12 cellular contexts compared by ENCODE assay signal in genomic region chr6:31474871-31475286, GRCh38. TPM values are rescaled to one million over a fixed set of nuclear protein-coding genes. Genes with fewer than 3 reads are reported as not detected.
A peak's percentile ranks its signal among the peaks of the same experiment; 100 is the strongest.
DNase-seq lines count a peak whose midpoint lies in the region; ATAC-seq, FAIRE-seq and TF ChIP-seq lines count a peak whose summit lies in the region.
"Had no signal": no experiment of that assay in that cellular context is flagged by ENCODE, and none has a peak within 500 bp of the region (broad histone marks: within the 10 kb centered on the region; RNA-seq: fewer than 3 reads in every experiment).

No MANE protein-coding gene starts in this region.

- POLR2A ChIA-PET in IMR-90 (lab: Charles Lee; ENCODE audit: unreplicated experiment), result no interaction called here

- H3K79me1 ChIP-seq in IMR-90 (ENCODE audit: low read depth in 1 of 2, low read length in 2 of 2), result no peaks in the 10 kb centered on the region

- H3K36me3 Mint-ChIP-seq in neural progenitor cell, result no peaks in the 10 kb centered on the region

- no peak overlapping the region for H2BK120ac ChIP-seq in IMR-90 (ENCODE audit: low read depth, low read length)

- no peak for FAIRE-seq in bronchial epithelial cell (lab: Jason Lieb, UNC)
- FAIRE-seq: GM18507 had no signal

- no peak overlapping the region for H3K56ac ChIP-seq in IMR-90 (ENCODE audit: extremely low read depth, insufficient read depth, low read length)

- H3K27ac ChIP-seq in DND-41 (ENCODE audit: low read length), result no peak overlapping the region
- no peak overlapping the region for H3K27ac ChIP-seq in IMR-90 (ENCODE audit: insufficient read depth, low read length)
- H3K27ac ChIP-seq in neural progenitor cell, result no peak overlapping the region
- no peak overlapping the region for H3K27ac ChIP-seq in dorsolateral prefrontal cortex

- peaks cover 20% of the 10 kb centered on the region for H3K27me3 Mint-ChIP-seq in neural progenitor cell (ENCODE audit: insufficient read depth, low read depth)

- H3K9me1 ChIP-seq in IMR-90 (ENCODE audit: insufficient read depth, low read length), result peaks cover 6% of the 10 kb centered on the region; the same call in 1 of the 2 replicates

- H3K4me2 ChIP-seq in DND-41 (ENCODE audit: insufficient read depth, low read length) (no peak overlapping the region), IMR-90 (ENCODE audit: low read depth, low read length) (no peak overlapping the region), neural progenitor cell (no peak overlapping the region)

- H2AFZ ChIP-seq in DND-41 (ENCODE audit: low read depth, low read length) (no peak overlapping the region), IMR-90 (replicated peaks; ENCODE audit: low read length, poor library complexity) (peak overlapping the region; percentile 7), neural progenitor cell (replicated peaks) (no peak overlapping the region)

- H3K4ac ChIP-seq in IMR-90 (ENCODE audit: low read depth, low read length), result no peak overlapping the region

- ATAC-seq in DND-41 (ENCODE audit: insufficient read depth, low read depth) (peak; percentile 44; the same call in 1 of the 3 replicates), IMR-90 (ENCODE audit: low read depth) (no peak), HG03439 (IDR thresholded peaks at IDR 0.05; ENCODE audit: unreplicated experiment) (no peak), HG03442 (IDR thresholded peaks at IDR 0.05; ENCODE audit: unreplicated experiment) (no peak)

- H3K9me3 Mint-ChIP-seq in neural progenitor cell, result no peaks in the 10 kb centered on the region

- H3K27me3 ChIP-seq in DND-41 (ENCODE audit: insufficient read depth, low read length, poor library complexity) (no peaks in the 10 kb centered on the region), IMR-90 (ENCODE audit: control insufficient read depth, insufficient read depth, low read length) (peaks cover 36% of the 10 kb centered on the region), bronchial epithelial cell (ENCODE audit: control insufficient read depth, insufficient read depth, low read length) (no peaks in the 10 kb centered on the region), neural progenitor cell (no peaks in the 10 kb centered on the region), dorsolateral prefrontal cortex (peaks cover 0 to 9% (median 0%) of the 10 kb centered on the region in 45 donors)

- no peak overlapping the region for H2BK20ac ChIP-seq in IMR-90 (ENCODE audit: low read depth, low read length)

- no peak for TF ChIP-seq RAD21 in IMR-90 (IDR thresholded peaks at IDR 0.05; ENCODE audit: low read length)

- H3K27ac Mint-ChIP-seq in neural progenitor cell, result no peak overlapping the region

- peaks cover 3% of the 10 kb centered on the region for H3K4me1 Mint-ChIP-seq in neural progenitor cell

- H4K20me1 ChIP-seq in DND-41 (ENCODE audit: insufficient read depth, low read length), result no peaks in the 10 kb centered on the region; the same call in 1 of the 2 replicates
- H4K20me1 ChIP-seq in IMR-90 (ENCODE audit: insufficient read depth, low read length), result no peaks in the 10 kb centered on the region; the same call in 1 of the 2 replicates
- no peaks in the 10 kb centered on the region for H4K20me1 ChIP-seq in neural progenitor cell (ENCODE audit: low read depth)

- no CpG with 5 or more reads among the region's 6 CpGs for WGBS in IMR-90 (ENCODE audit: extremely low coverage in 2 of 2, insufficient read length in 1 of 2), 2 experiments

- no peaks in the 10 kb centered on the region for H3K36me3 ChIP-seq in DND-41 (ENCODE audit: insufficient read depth, low read length)
- no peaks in the 10 kb centered on the region for H3K36me3 ChIP-seq in IMR-90 (ENCODE audit: control insufficient read depth, insufficient read depth, low read length)
- no peaks in the 10 kb centered on the region for H3K36me3 ChIP-seq in bronchial epithelial cell (ENCODE audit: control insufficient read depth, insufficient read depth, low read length)
- no peaks in the 10 kb centered on the region for H3K36me3 ChIP-seq in neural progenitor cell

- H3K79me2 ChIP-seq in DND-41 (ENCODE audit: insufficient read depth, low read length), result no peaks in the 10 kb centered on the region
- no peaks in the 10 kb centered on the region for H3K79me2 ChIP-seq in neural progenitor cell (ENCODE audit: low read depth)

- H2AK5ac ChIP-seq in IMR-90 (ENCODE audit: low read depth, low read length), result peak overlapping the region; percentile 15; the same call in 1 of the 2 replicates

- in situ Hi-C loops in IMR-90 (cut with MboI; ENCODE audit: low sequenced_read_pairs), result no loop called here

- no peak overlapping the region for H2BK15ac ChIP-seq in IMR-90 (ENCODE audit: low read depth, low read length)

- H3F3A ChIP-seq in neural progenitor cell (ENCODE audit: low read depth), result no peaks in the 10 kb centered on the region

- H4K8ac ChIP-seq in IMR-90 (ENCODE audit: low read depth in 2 of 2, low read length in 2 of 2), result no peak overlapping the region

- H3K14ac ChIP-seq in IMR-90 (replicated peaks; ENCODE audit: low read depth, low read length), result no peak overlapping the region

- H3K4me1 ChIP-seq in DND-41 (ENCODE audit: insufficient read depth, low read length), result no peaks in the 10 kb centered on the region
- no peaks in the 10 kb centered on the region for H3K4me1 ChIP-seq in IMR-90 (ENCODE audit: control insufficient read depth, insufficient read depth, low read length)
- H3K4me1 ChIP-seq in neural progenitor cell, result peaks cover 4% of the 10 kb centered on the region

- no peak overlapping the region for H4K5ac ChIP-seq in IMR-90 (ENCODE audit: low read depth, low read length)

- intact Hi-C loops in IMR-90 (cut with micrococcal nuclease) (loop anchor here (10.0 kb wide), 1 partner anchor 260 kb away; no protein-coding TSS in a partner anchor), dorsolateral prefrontal cortex (cut with DNase I) (no loop called here)

- no peak overlapping the region for H4K91ac ChIP-seq in IMR-90 (ENCODE audit: insufficient read depth, low read depth, low read length)

- no peak overlapping the region for H3K9ac ChIP-seq in DND-41 (ENCODE audit: low read depth, low read length)
- no peak overlapping the region for H3K9ac ChIP-seq in IMR-90 (ENCODE audit: low read depth, low read length)
- H3K9ac ChIP-seq in neural progenitor cell, result no peak overlapping the region

- H3K18ac ChIP-seq in IMR-90 (ENCODE audit: low read depth, low read length), result no peak overlapping the region

- H3K4me3 ChIP-seq in DND-41 (ENCODE audit: low read depth in 1 of 2, low read length in 2 of 2) (no peak overlapping the region), IMR-90 (ENCODE audit: insufficient read depth, low read depth, low read length) (no peak overlapping the region), bronchial epithelial cell (ENCODE audit: low read depth, low read length) (no peak overlapping the region), neural progenitor cell (no peak overlapping the region), dorsolateral prefrontal cortex (no peak overlapping the region)

- TF ChIP-seq POLR2A in IMR-90 (IDR thresholded peaks at IDR 0.05; ENCODE audit: low read depth, low read length), result no peak

- H3K23ac ChIP-seq in IMR-90 (ENCODE audit: low read depth, low read length), result no peak overlapping the region

- TF ChIP-seq CTCF in DND-41 (IDR thresholded peaks at IDR 0.05; ENCODE audit: borderline replicate concordance, extremely low read depth, low read length, poor library complexity, severe bottlenecking) (peak; percentile 65), IMR-90 (conservative IDR thresholded peaks at IDR 0.05; ENCODE audit: low read depth, low read length) (0 out of 2 replicates have a peak, but pooled peaks have one; percentile 14), bronchial epithelial cell (IDR thresholded peaks at IDR 0.05; ENCODE audit: insufficient read depth, low read length, severe bottlenecking) (peak; percentile 7), neural progenitor cell (IDR thresholded peaks at IDR 0.05) (peak; percentile 46), dorsolateral prefrontal cortex (IDR thresholded peaks at IDR 0.05 in 54 of 56, conservative IDR thresholded peaks at IDR 0.05 in 2 of 56; ENCODE audit: low read depth in 1 of 56, partially characterized antibody in 56 of 56) (peak in 4 of 56 donors; percentile 6 to 21 (median 14))

- H3K9me3 ChIP-seq in DND-41 (ENCODE audit: insufficient read depth, low read length, severe bottlenecking) (no peaks in the 10 kb centered on the region), IMR-90 (ENCODE audit: control insufficient read depth, insufficient read depth, low read length) (no peaks in the 10 kb centered on the region), neural progenitor cell (ENCODE audit: low read depth) (no peaks in the 10 kb centered on the region)

- BruUV-seq in IMR-90 (replicated peaks; lab: Mats Ljungman, UMichigan), result no TSS peak

- H2AK9ac ChIP-seq in IMR-90 (replicated peaks; ENCODE audit: low read depth, low read length, poor library complexity), result no peak overlapping the region

- DNase-seq in DND-41 (peak; percentile 23), IMR-90 (no peak), bronchial epithelial cell (ENCODE audit: low read depth) (no peak), neural progenitor cell (ENCODE audit: low spot score) (peak; percentile 28), occipital lobe (lab: John Stamatoyannopoulos, UW) (no peak), dorsolateral prefrontal cortex (no peak)
- DNase-seq: aorta, hippocampal formation had no signal

- H2BK5ac ChIP-seq in IMR-90 (ENCODE audit: low read depth, low read length, poor library complexity, severe bottlenecking), result no peak overlapping the region

- CTCF ChIA-PET in IMR-90 (lab: Yijun Ruan, JAX), result no interaction called here

- H3K4me3 Mint-ChIP-seq in neural progenitor cell, result no peak overlapping the region

- dilution Hi-C loops in IMR-90 (cut with HindIII; ENCODE audit: low sequenced_read_pairs, unreplicated experiment), result no loop called here

TF ChIP-seq in IMR-90, 13 proteins besides CTCF, POLR2A, EP300 and RAD21 (continues in another document):
- TF ChIP-seq BHLHE40 (IDR thresholded peaks at IDR 0.05; ENCODE audit: low read depth, low read length) (no peak), CEBPB (IDR thresholded peaks at IDR 0.05; ENCODE audit: low read depth, low read length) (no peak), SMC3 (IDR thresholded peaks at IDR 0.05; ENCODE audit: low read depth, low read length) (no peak)

RNA-seq across cellular contexts. Expression of gene MICB, which starts 23.1 kb away (rescaled TPM):
- total RNA-seq in IMR-90 (2012; rRNA removed), result 11.1 and 11.7 TPM in 2 replicates
- 9.6 and 9.9 TPM in 2 replicates for polyA plus RNA-seq in IMR-90 (2012; rRNA removed)
- polyA plus RNA-seq in IMR-90 (2012; cell fraction: cytosol; rRNA removed), result 4.5 and 6.4 TPM in 2 replicates
- polyA plus RNA-seq in IMR-90 (2012; cell fraction: nucleus; rRNA removed; ENCODE audit: low replicate concordance), result 7.4 and 9.4 TPM in 2 replicates
- total RNA-seq in bronchial epithelial cell, result 2.9 and 3.7 TPM in 2 replicates
- total RNA-seq in neural progenitor cell (ENCODE audit: low replicate concordance), result 8.1 and 9.1 TPM in 2 replicates
- total RNA-seq in occipital lobe, result 0.47 TPM
- 1 to 10 TPM in 84 of 120 experiments, under 1 TPM in 34, not detected in 2; 0.20 to 5.9 (median 1.4) TPM for total RNA-seq in dorsolateral prefrontal cortex

RNA-seq across cellular contexts. Expression of gene MCCD1, which starts 53.9 kb away (rescaled TPM):
- total RNA-seq in IMR-90 (2012; rRNA removed), result not detected in 2 replicates
- not detected in 2 replicates for polyA plus RNA-seq in IMR-90 (2012; rRNA removed)
- polyA plus RNA-seq in IMR-90 (2012; cell fraction: cytosol; rRNA removed), result not detected in 2 replicates
- not detected in 2 replicates for polyA plus RNA-seq in IMR-90 (2012; cell fraction: nucleus; rRNA removed; ENCODE audit: low replicate concordance)
- total RNA-seq in bronchial epithelial cell, result not detected in 2 replicates
- not detected in 2 replicates for total RNA-seq in neural progenitor cell (ENCODE audit: low replicate concordance)
- total RNA-seq in occipital lobe, result not detected
- not detected for total RNA-seq in dorsolateral prefrontal cortex
- total RNA-seq: aorta, NCI-H460 had no signal
- polyA plus RNA-seq: aorta had no signal

Comparison
In these comparisons a context has a peak if more than half of its experiments do, and no peak if none do; other contexts are left out.
1. DNase-seq: peak in DND-41 (single experiment) and neural progenitor cell (single experiment); none in IMR-90 (single experiment), bronchial epithelial cell (single experiment), occipital lobe (single experiment) and dorsolateral prefrontal cortex (0 of 10).